8 cellular contexts compared by ENCODE assay signal in the genomic region with DNA sequence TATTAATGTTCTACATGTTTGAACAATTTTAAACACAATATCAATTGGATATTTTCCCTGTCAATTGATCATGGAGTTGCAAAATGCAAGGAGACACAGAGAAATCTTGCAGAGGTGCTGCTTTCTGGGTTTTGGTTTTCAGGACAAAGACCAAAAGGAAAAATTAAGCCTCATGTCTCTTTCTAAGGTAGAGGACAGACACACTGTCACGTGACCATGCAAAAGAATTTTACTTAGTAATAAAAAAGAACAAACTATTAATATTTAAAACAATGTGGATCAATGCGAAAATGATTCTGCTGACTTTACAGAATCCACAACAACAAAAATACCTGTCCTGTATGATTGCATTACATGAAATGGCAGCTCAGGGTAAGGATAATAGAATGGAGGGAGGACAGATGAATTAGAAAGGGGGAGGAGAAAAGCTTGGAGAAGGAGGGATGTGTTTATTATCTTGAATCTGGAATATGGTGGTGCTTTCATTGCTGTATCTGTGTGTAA.
"Had no signal": no experiment of that assay in that cellular context is flagged by ENCODE, and none has a peak within 500 bp of the region (broad histone marks: within the 10 kb centered on the region; RNA-seq: fewer than 3 reads in every experiment).

No MANE protein-coding gene starts in this region.

- DNase-seq: GDM1, GF-D8 had no signal

- FAIRE-seq: G401.6, GM12878, GM12891, GM12892, GM18507, GM19239 had no signal

- H3K4me3 ChIP-seq: GM12878 had no signal

- ATAC-seq: GM12878 had no signal
